In genomic region chr20:19875746-19876145, GRCh38 we compare ENCODE assay signal across 13 cellular contexts.
DNase-seq lines count a peak whose midpoint lies in the region; ATAC-seq and TF ChIP-seq lines count a peak whose summit lies in the region.
"Had no signal": no experiment of that assay in that cellular context is flagged by ENCODE, and none has a peak within 500 bp of the region (broad histone marks: within the 10 kb centered on the region; RNA-seq: fewer than 3 reads in every experiment).

No MANE protein-coding gene starts in this region.

- H3K36me3 Mint-ChIP-seq in mesothelial cell of epicardium: peaks cover 49% of the 10 kb centered on the region
- no peaks in the 10 kb centered on the region for H3K36me3 Mint-ChIP-seq in natural killer cell
- H3K36me3 Mint-ChIP-seq in activated CD4-positive, alpha-beta memory T cell treated with anti-CD3 and anti-CD28 coated beads, Interleukin-2, amount 10 ng/mL, durations not matched to agents 7 days and 5 days (ENCODE audit: low read depth): no peaks in the 10 kb centered on the region
- H3K36me3 Mint-ChIP-seq: naive B cell had no signal

- H3K36me3 ChIP-seq in HUES6 (ENCODE audit: control insufficient read depth, insufficient read depth, low read length) (no peaks in the 10 kb centered on the region), esophagus squamous epithelium (peaks cover 0 to 36% (median 0%) of the 10 kb centered on the region in 3 donors), transverse colon (no peaks in the 10 kb centered on the region)

- DNase-seq in esophagus squamous epithelium (lab: John Stamatoyannopoulos, UW) (no peak), mesothelial cell of epicardium (ENCODE audit: low spot score in 2 of 2, unreplicated experiment in 2 of 2) (no peak), transverse colon (no peak), natural killer cell (no peak), AG08396 (ENCODE audit: low spot score) (no peak), NCI-H82 treated with DMSO at 0.1 percent for 48 hours (lab: John Stamatoyannopoulos, UW; ENCODE audit: unreplicated experiment) (no peak)
- no peak for DNase-seq in activated CD4-positive, alpha-beta memory T cell treated with anti-CD3 and anti-CD28 coated beads, Interleukin-2, amount 10 ng/mL, durations not matched to agents 7 days and 5 days
- DNase-seq: naive B cell; NCI-H2029; stimulated activated CD4-positive, alpha-beta T cell treated with anti-CD3 and anti-CD28 coated beads, Interleukin-15, amount 100 ng/mL, for 24 hours had no signal

- H3K4me1 Mint-ChIP-seq in mesothelial cell of epicardium (peaks cover 9% of the 10 kb centered on the region), natural killer cell (peaks cover 0 to 14% of the 10 kb centered on the region in 2 donors)
- H3K4me1 Mint-ChIP-seq in activated CD4-positive, alpha-beta memory T cell treated with anti-CD3 and anti-CD28 coated beads, Interleukin-2, amount 10 ng/mL, durations not matched to agents 7 days and 5 days: no peaks in the 10 kb centered on the region

- H3K27ac Mint-ChIP-seq in mesothelial cell of epicardium: peak overlapping the region; percentile 75
- H3K27ac Mint-ChIP-seq in natural killer cell: no peak overlapping the region
- H3K27ac Mint-ChIP-seq in activated CD4-positive, alpha-beta memory T cell treated with anti-CD3 and anti-CD28 coated beads, Interleukin-2, amount 10 ng/mL, durations not matched to agents 7 days and 5 days: no peak overlapping the region

- H3K4me3 ChIP-seq in HUES6 (ENCODE audit: low read depth, low read length): no peak overlapping the region
- no peak overlapping the region for H3K4me3 ChIP-seq in esophagus squamous epithelium
- H3K4me3 ChIP-seq in transverse colon: no peak overlapping the region
- H3K4me3 ChIP-seq: GM12878, K562 had no signal

- TF ChIP-seq EP300 in transverse colon (IDR thresholded peaks at IDR 0.05; ENCODE audit: low read depth): no peak

- H3K27me3 ChIP-seq in HUES6 (ENCODE audit: control insufficient read depth, insufficient read depth, low read length): no peaks in the 10 kb centered on the region
- H3K27me3 ChIP-seq in esophagus squamous epithelium: no peaks in the 10 kb centered on the region
- H3K27me3 ChIP-seq in transverse colon: no peaks in the 10 kb centered on the region

- 52 to 61% methylated on average over 8 of the region's 8 CpGs for WGBS in esophagus squamous epithelium, 2 donors
- WGBS in transverse colon (ENCODE audit: low coverage in 1 of 2), 2 donors: 46 to 51% methylated on average over 4 to 8 of the region's 8 CpGs

- H3K9ac ChIP-seq in HUES6 (ENCODE audit: low read length): peak overlapping the region; percentile 32

- intact Hi-C loops in esophagus squamous epithelium (cut with DNase I) (no loop called here), transverse colon (cut with DNase I; ENCODE audit: low total_unique reads) (no loop called here), natural killer cell (cut with micrococcal nuclease) (no loop called here)

- in situ Hi-C loops in transverse colon (cut with MboI; ENCODE audit: low pct_ligation_motif_present in 1 of 4, low pct_unique_long_range_greater_than_20kb in 1 of 4, low sequenced_read_pairs in 3 of 4): loop anchor here in 1 of 4 donors (25.0 kb wide), 1 partner anchor 88 kb away; no protein-coding TSS in a partner anchor

- peaks cover 5% of the 10 kb centered on the region for H3K9me3 Mint-ChIP-seq in mesothelial cell of epicardium
- no peaks in the 10 kb centered on the region for H3K9me3 Mint-ChIP-seq in natural killer cell
- H3K9me3 Mint-ChIP-seq in activated CD4-positive, alpha-beta memory T cell treated with anti-CD3 and anti-CD28 coated beads, Interleukin-2, amount 10 ng/mL, durations not matched to agents 7 days and 5 days: no peaks in the 10 kb centered on the region

- TF ChIP-seq POLR2A in esophagus squamous epithelium (IDR thresholded peaks at IDR 0.05) (no peak), transverse colon (IDR thresholded peaks at IDR 0.05) (no peak)

- ATAC-seq in natural killer cell: no peak
- ATAC-seq: GM12878, K562 had no signal

- H3K4me1 ChIP-seq in HUES6 (ENCODE audit: control insufficient read depth, insufficient read depth, low read length) (peaks cover 2% of the 10 kb centered on the region; the same call in 1 of the 2 replicates), esophagus squamous epithelium (peaks cover 0 to 25% (median 8%) of the 10 kb centered on the region in 3 donors), transverse colon (peaks cover 6 to 33% (median 10%) of the 10 kb centered on the region in 4 donors)

- H3K4me3 Mint-ChIP-seq in mesothelial cell of epicardium: no peak overlapping the region
- no peak overlapping the region for H3K4me3 Mint-ChIP-seq in natural killer cell
- H3K4me3 Mint-ChIP-seq in activated CD4-positive, alpha-beta memory T cell treated with anti-CD3 and anti-CD28 coated beads, Interleukin-2, amount 10 ng/mL, durations not matched to agents 7 days and 5 days: no peak overlapping the region

- H3K27ac ChIP-seq in HUES6 (ENCODE audit: low read depth, low read length): no peak overlapping the region
- peak overlapping the region in 3 of 4 donors; percentile 40 to 66 (median 58) for H3K27ac ChIP-seq in esophagus squamous epithelium
- H3K27ac ChIP-seq in transverse colon: peak overlapping the region; percentile 35 to 60 (median 52)

- TF ChIP-seq CTCF in esophagus squamous epithelium (IDR thresholded peaks at IDR 0.05) (no peak), mesothelial cell of epicardium (IDR thresholded peaks at IDR 0.05; ENCODE audit: unreplicated experiment) (no peak), transverse colon (IDR thresholded peaks at IDR 0.05) (no peak), natural killer cell (IDR thresholded peaks at IDR 0.05) (no peak)

- no peaks in the 10 kb centered on the region for H3K27me3 Mint-ChIP-seq in mesothelial cell of epicardium (ENCODE audit: low read depth)
- peaks cover 3 to 8% of the 10 kb centered on the region in 2 donors for H3K27me3 Mint-ChIP-seq in natural killer cell (ENCODE audit: low read depth in 2 of 2)
- H3K27me3 Mint-ChIP-seq in activated CD4-positive, alpha-beta memory T cell treated with anti-CD3 and anti-CD28 coated beads, Interleukin-2, amount 10 ng/mL, durations not matched to agents 7 days and 5 days: no peaks in the 10 kb centered on the region
- H3K27me3 Mint-ChIP-seq: naive B cell had no signal

- CTCF ChIA-PET in activated CD4-positive, alpha-beta memory T cell treated with anti-CD3 and anti-CD28 coated beads, Interleukin-2, amount 10 ng/mL, durations not matched to agents 7 days and 5 days (lab: Charles Lee): no interaction called here

- POLR2A ChIA-PET in activated CD4-positive, alpha-beta memory T cell treated with anti-CD3 and anti-CD28 coated beads, Interleukin-2, amount 10 ng/mL, durations not matched to agents 7 days and 5 days (lab: Charles Lee): no interaction called here

- H3K9me3 ChIP-seq in HUES6 (ENCODE audit: control insufficient read depth, insufficient read depth, low read depth, low read length): peaks cover 17% of the 10 kb centered on the region
- no peaks in the 10 kb centered on the region for H3K9me3 ChIP-seq in esophagus squamous epithelium
- H3K9me3 ChIP-seq in transverse colon: no peaks in the 10 kb centered on the region
